ENCODE assay signal across 8 cellular contexts in genomic region chr1:94325379-94326302, GRCh38.
DNase-seq lines count a peak whose midpoint lies in the region; ATAC-seq and TF ChIP-seq lines count a peak whose summit lies in the region.

No MANE protein-coding gene starts in this region.

- H3F3A ChIP-seq in smooth muscle cell (ENCODE audit: low read depth) (peaks cover 23% of the 10 kb centered on the region), MM.1S (ENCODE audit: insufficient read depth, low read length) (no peaks in the 10 kb centered on the region)

- H3K4me2 ChIP-seq in smooth muscle cell (peak overlapping the region; percentile 74), MM.1S (ENCODE audit: low read depth, low read length) (no peak overlapping the region)

- DNase-seq in H4 (ENCODE audit: low spot score), result peak; percentile 80
- DNase-seq in T1000 (lab: John Stamatoyannopoulos, UW), result peak; percentile 73
- DNase-seq in foreskin keratinocyte, result peak; percentile 99 to 100
- no peak for DNase-seq in smooth muscle cell (lab: John Stamatoyannopoulos, UW; ENCODE audit: unreplicated experiment)
- no peak for DNase-seq in H7
- DNase-seq in activated gamma-delta T cell (lab: John Stamatoyannopoulos, UW), result no peak
- DNase-seq in activated CD4-positive, CD25-positive, alpha-beta regulatory T cell treated with anti-CD3 and anti-CD28 coated beads, Interleukin-2, amount 50 U/mL, for 72 hours, result no peak
- no peak for DNase-seq in MM.1S

- H3K9me3 ChIP-seq in smooth muscle cell (replicated peaks; ENCODE audit: low read depth), result no peaks in the 10 kb centered on the region
- no peaks in the 10 kb centered on the region for H3K9me3 ChIP-seq in MM.1S (replicated peaks; ENCODE audit: insufficient read depth, low read length)

- H3K4me3 ChIP-seq in smooth muscle cell (no peak overlapping the region), H7 (ENCODE audit: insufficient read depth, low read depth, low read length) (no peak overlapping the region), MM.1S (ENCODE audit: low read length) (no peak overlapping the region)

- H2AFZ ChIP-seq in smooth muscle cell (ENCODE audit: low read depth) (no peak overlapping the region), MM.1S (ENCODE audit: low read length) (no peak overlapping the region)

- no peaks in the 10 kb centered on the region for H3K79me2 ChIP-seq in smooth muscle cell (ENCODE audit: low read depth)
- no peaks in the 10 kb centered on the region for H3K79me2 ChIP-seq in MM.1S (ENCODE audit: low read length)

- no peak for TF ChIP-seq CTCF in foreskin keratinocyte (conservative IDR thresholded peaks at IDR 0.05)
- no peak for TF ChIP-seq CTCF in smooth muscle cell (IDR thresholded peaks at IDR 0.05; ENCODE audit: borderline replicate concordance, insufficient read depth, poor library complexity, severe bottlenecking)
- no peak for TF ChIP-seq CTCF in MM.1S (IDR thresholded peaks at IDR 0.05; ENCODE audit: low read length)

- peak; percentile 91 for ATAC-seq in foreskin keratinocyte

- H3K36me3 ChIP-seq in smooth muscle cell (ENCODE audit: low read depth), result no peaks in the 10 kb centered on the region
- no peaks in the 10 kb centered on the region for H3K36me3 ChIP-seq in H7 (replicated peaks; ENCODE audit: control insufficient read depth, insufficient read depth, low read length)
- no peaks in the 10 kb centered on the region for H3K36me3 ChIP-seq in MM.1S (replicated peaks; ENCODE audit: insufficient read depth, low read length)

- 22% methylated on average over 5 of the region's 5 CpGs for WGBS in smooth muscle cell (ENCODE audit: low lambda C conversion rate)

- H3K27me3 ChIP-seq in foreskin keratinocyte, result no peaks in the 10 kb centered on the region
- H3K27me3 ChIP-seq in smooth muscle cell (ENCODE audit: low read depth), result no peaks in the 10 kb centered on the region
- H3K27me3 ChIP-seq in H7 (ENCODE audit: control insufficient read depth, insufficient read depth, low read length), result no peaks in the 10 kb centered on the region
- no peaks in the 10 kb centered on the region for H3K27me3 ChIP-seq in MM.1S (replicated peaks; ENCODE audit: insufficient read depth, low read length)

- H3K9ac ChIP-seq in smooth muscle cell (ENCODE audit: low read depth) (peak overlapping the region; percentile 26), MM.1S (ENCODE audit: low read length) (no peak overlapping the region)

- H3K9me2 ChIP-seq in MM.1S (replicated peaks; ENCODE audit: insufficient read depth, low read length), result no peaks in the 10 kb centered on the region

- H4K20me1 ChIP-seq in smooth muscle cell (ENCODE audit: low read depth), result no peaks in the 10 kb centered on the region
- no peaks in the 10 kb centered on the region for H4K20me1 ChIP-seq in MM.1S (ENCODE audit: insufficient read depth, low read length)

- peaks cover 66% of the 10 kb centered on the region for H3K4me1 ChIP-seq in foreskin keratinocyte
- H3K4me1 ChIP-seq in smooth muscle cell (ENCODE audit: low read depth), result peaks cover 34% of the 10 kb centered on the region
- no peaks in the 10 kb centered on the region for H3K4me1 ChIP-seq in MM.1S (ENCODE audit: low read length)

- peak overlapping the region; percentile 79 for H3K27ac ChIP-seq in foreskin keratinocyte
- H3K27ac ChIP-seq in smooth muscle cell (ENCODE audit: low read depth), result peak overlapping the region; percentile 77
- H3K27ac ChIP-seq in MM.1S (ENCODE audit: low read length), result no peak overlapping the region

Comparison
In these comparisons a context has a peak if more than half of its experiments do, and no peak if none do; other contexts are left out.
1. DNase-seq: peak in H4 (single experiment), T1000 (single experiment) and foreskin keratinocyte (2 of 2); none in smooth muscle cell (single experiment), H7 (single experiment), activated gamma-delta T cell (single experiment), activated CD4-positive, CD25-positive, alpha-beta regulatory T cell treated with anti-CD3 and anti-CD28 coated beads, Interleukin-2, amount 50 U/mL, for 72 hours (single experiment) and MM.1S (single experiment).